In the genomic region with DNA sequence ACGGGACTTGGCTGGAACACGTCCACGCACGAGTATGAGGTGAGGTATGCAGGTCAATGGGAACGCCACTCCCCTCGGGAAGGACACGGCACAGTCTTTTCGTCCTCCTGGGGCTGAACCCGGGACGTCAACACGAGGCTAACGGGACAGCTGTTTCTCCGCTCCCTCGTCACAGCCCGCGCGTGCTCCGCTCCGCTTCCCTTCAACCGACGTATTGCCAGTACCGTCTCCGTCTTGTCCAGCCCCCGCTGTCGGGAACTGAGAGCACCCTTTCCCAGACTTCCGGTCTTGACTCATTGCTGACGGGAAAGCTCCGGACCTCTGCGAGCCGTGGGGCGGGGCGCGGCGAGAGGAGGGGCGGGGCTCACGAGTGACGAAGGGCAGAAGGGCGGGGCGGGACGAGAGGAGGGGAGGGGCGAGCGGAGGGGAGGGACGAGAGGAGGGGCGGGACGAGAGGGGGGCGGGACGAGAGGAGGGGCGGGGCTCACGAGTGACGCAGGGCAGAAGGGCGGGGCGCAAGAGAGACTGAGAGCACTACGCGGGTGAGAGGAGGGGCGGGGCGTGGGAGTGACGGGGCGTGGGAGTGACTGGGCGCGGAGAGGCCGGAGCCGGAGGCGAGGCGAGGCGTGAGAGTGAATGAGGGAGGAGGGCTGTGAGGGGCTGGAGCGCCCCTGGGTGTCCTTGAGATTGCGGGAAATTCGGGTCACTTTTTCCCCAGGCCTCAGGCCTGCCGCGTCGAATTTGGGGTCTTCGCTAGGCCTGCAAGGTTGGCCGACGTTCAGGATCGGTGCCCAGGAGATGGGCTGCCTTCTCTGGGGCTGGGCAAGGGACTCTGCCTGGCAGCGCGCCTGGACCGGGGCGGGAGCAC, we compare ENCODE assay signal across 1 cellular context.
A peak's percentile ranks its signal among the peaks of the same experiment; 100 is the strongest.
TF ChIP-seq lines count a peak whose summit lies in the region.

No MANE protein-coding gene starts in this region.

TF ChIP-seq in HepG2, 621 proteins besides CTCF, POLR2A, EP300 and RAD21 (continued from another document and continues in another):
- TF ChIP-seq, protein P1, sequence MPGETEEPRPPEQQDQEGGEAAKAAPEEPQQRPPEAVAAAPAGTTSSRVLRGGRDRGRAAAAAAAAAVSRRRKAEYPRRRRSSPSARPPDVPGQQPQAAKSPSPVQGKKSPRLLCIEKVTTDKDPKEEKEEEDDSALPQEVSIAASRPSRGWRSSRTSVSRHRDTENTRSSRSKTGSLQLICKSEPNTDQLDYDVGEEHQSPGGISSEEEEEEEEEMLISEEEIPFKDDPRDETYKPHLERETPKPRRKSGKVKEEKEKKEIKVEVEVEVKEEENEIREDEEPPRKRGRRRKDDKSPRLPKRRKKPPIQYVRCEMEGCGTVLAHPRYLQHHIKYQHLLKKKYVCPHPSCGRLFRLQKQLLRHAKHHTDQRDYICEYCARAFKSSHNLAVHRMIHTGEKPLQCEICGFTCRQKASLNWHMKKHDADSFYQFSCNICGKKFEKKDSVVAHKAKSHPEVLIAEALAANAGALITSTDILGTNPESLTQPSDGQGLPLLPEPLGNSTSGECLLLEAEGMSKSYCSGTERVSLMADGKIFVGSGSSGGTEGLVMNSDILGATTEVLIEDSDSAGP (CRISPR knock-in tag; IDR thresholded peaks at IDR 0.05; ENCODE audit: borderline replicate concordance), result peak; percentile 81
- peak; percentile 93 for TF ChIP-seq GABPB1 (CRISPR knock-in tag; IDR thresholded peaks at IDR 0.05)
- TF ChIP-seq GATAD1 (CRISPR knock-in tag; IDR thresholded peaks at IDR 0.05), result peak; percentile 63; the same call in 1 of the 2 replicates
- TF ChIP-seq ZNF430 (CRISPR knock-in tag; IDR thresholded peaks at IDR 0.05), result peak; percentile 84
- peak; percentile 45 for TF ChIP-seq RXRB (CRISPR knock-in tag; IDR thresholded peaks at IDR 0.05; ENCODE audit: borderline replicate concordance)
- peak; percentile 65 for TF ChIP-seq XRCC5 (optimal IDR thresholded peaks at IDR 0.05; ENCODE audit: low read length)
- peak; percentile 47; the same call in 1 of the 2 replicates for TF ChIP-seq FOXJ3 (CRISPR knock-in tag; IDR thresholded peaks at IDR 0.05; ENCODE audit: borderline replicate concordance)
- TF ChIP-seq KLF11 (CRISPR knock-in tag; IDR thresholded peaks at IDR 0.05), result 0 out of 2 replicates have a peak, but pooled peaks have one; percentile 62
- TF ChIP-seq ZNF605 (CRISPR knock-in tag; IDR thresholded peaks at IDR 0.05), result peak; percentile 66; the same call in 1 of the 2 replicates
- TF ChIP-seq SRF (IDR thresholded peaks at IDR 0.05; ENCODE audit: low read depth, low read length), result peak; percentile 70; the same call in 1 of the 2 replicates
- peak; percentile 76 for TF ChIP-seq ZNF331 (CRISPR knock-in tag; IDR thresholded peaks at IDR 0.05)
- TF ChIP-seq ARID4A (CRISPR knock-in tag; IDR thresholded peaks at IDR 0.05; ENCODE audit: borderline replicate concordance), result peak; percentile 77; the same call in 1 of the 2 replicates
- TF ChIP-seq ZNF747 (CRISPR knock-in tag; IDR thresholded peaks at IDR 0.05; ENCODE audit: borderline replicate concordance), result no peak; the same call in 1 of the 2 replicates
- 0 out of 2 replicates have a peak, but pooled peaks have one; percentile 42 for TF ChIP-seq ISL2 (CRISPR knock-in tag; IDR thresholded peaks at IDR 0.05)
- TF ChIP-seq KLF12 (CRISPR knock-in tag; IDR thresholded peaks at IDR 0.05; ENCODE audit: borderline replicate concordance), result peak; percentile 69
- no peak for TF ChIP-seq TMF1 (CRISPR knock-in tag; IDR thresholded peaks at IDR 0.05; ENCODE audit: low read depth)
- TF ChIP-seq ZNF383 (CRISPR knock-in tag; IDR thresholded peaks at IDR 0.05; ENCODE audit: borderline replicate concordance), result no peak
- peak; percentile 38; the same call in 1 of the 2 replicates for TF ChIP-seq ZNF441 (CRISPR knock-in tag; IDR thresholded peaks at IDR 0.05; ENCODE audit: borderline replicate concordance)
- TF ChIP-seq KDM5A (IDR thresholded peaks at IDR 0.05; ENCODE audit: borderline replicate concordance, low read length), result no peak
- 0 out of 2 replicates have a peak, but pooled peaks have one; percentile 20 for TF ChIP-seq ZNF552 (CRISPR knock-in tag; IDR thresholded peaks at IDR 0.05; ENCODE audit: borderline replicate concordance)
- peak; percentile 67 for TF ChIP-seq ZNF616 (CRISPR knock-in tag; IDR thresholded peaks at IDR 0.05; ENCODE audit: low read depth)
- TF ChIP-seq ZZZ3 (CRISPR knock-in tag; IDR thresholded peaks at IDR 0.05; ENCODE audit: borderline replicate concordance), result 0 out of 2 replicates have a peak, but pooled peaks have one; percentile 38
- peak; percentile 44; the same call in 1 of the 2 replicates for TF ChIP-seq ZHX1 (CRISPR knock-in tag; IDR thresholded peaks at IDR 0.05; ENCODE audit: low read depth)
- no peak for TF ChIP-seq SP140L (CRISPR knock-in tag; IDR thresholded peaks at IDR 0.05; ENCODE audit: borderline replicate concordance)
- TF ChIP-seq ZNF589 (CRISPR knock-in tag; conservative IDR thresholded peaks at IDR 0.05), result peak; percentile 81
- peak; percentile 71; the same call in 1 of the 2 replicates for TF ChIP-seq ZNF607 (CRISPR knock-in tag; IDR thresholded peaks at IDR 0.05; ENCODE audit: borderline replicate concordance)
- TF ChIP-seq KLF16 (CRISPR knock-in tag; IDR thresholded peaks at IDR 0.05), result peak; percentile 37 to 68; a peak in 2 of 4 replicates
- TF ChIP-seq HIC2 (CRISPR knock-in tag; IDR thresholded peaks at IDR 0.05; ENCODE audit: low read depth), result 0 out of 2 replicates have a peak, but pooled peaks have one; percentile 35
- TF ChIP-seq ZNF644 (CRISPR knock-in tag; IDR thresholded peaks at IDR 0.05; ENCODE audit: low read depth), result no peak
- TF ChIP-seq MAZ (IDR thresholded peaks at IDR 0.05; ENCODE audit: borderline replicate concordance, low read depth, low read length), result peak; percentile 58; the same call in 1 of the 2 replicates
- TF ChIP-seq MAZ (CRISPR knock-in tag; IDR thresholded peaks at IDR 0.05; ENCODE audit: low read depth), result peak; percentile 76
- TF ChIP-seq SOX6 (IDR thresholded peaks at IDR 0.05), result no peak
- peak; percentile 49 for TF ChIP-seq SOX6 (CRISPR knock-in tag; IDR thresholded peaks at IDR 0.05)
- TF ChIP-seq ZNF17 (CRISPR knock-in tag; IDR thresholded peaks at IDR 0.05), result 0 out of 2 replicates have a peak, but pooled peaks have one; percentile 34
- peak; percentile 62; the same call in 1 of the 2 replicates for TF ChIP-seq PRDM15 (CRISPR knock-in tag; IDR thresholded peaks at IDR 0.05)
- 0 out of 2 replicates have a peak, but pooled peaks have one; percentile 13 for TF ChIP-seq CCDC6 (CRISPR knock-in tag; IDR thresholded peaks at IDR 0.05)
- no peak for TF ChIP-seq ZNF839 (CRISPR knock-in tag; IDR thresholded peaks at IDR 0.05; ENCODE audit: borderline replicate concordance)
- TF ChIP-seq FOSL1 (CRISPR knock-in tag; IDR thresholded peaks at IDR 0.05; ENCODE audit: borderline replicate concordance), result peak; percentile 82
- TF ChIP-seq JUND (CRISPR knock-in tag; IDR thresholded peaks at IDR 0.05), result peak; percentile 88
- peak; percentile 59; the same call in 1 of the 2 replicates for TF ChIP-seq GATA4 (IDR thresholded peaks at IDR 0.05; ENCODE audit: borderline replicate concordance, low read depth)
- TF ChIP-seq, protein P2, sequence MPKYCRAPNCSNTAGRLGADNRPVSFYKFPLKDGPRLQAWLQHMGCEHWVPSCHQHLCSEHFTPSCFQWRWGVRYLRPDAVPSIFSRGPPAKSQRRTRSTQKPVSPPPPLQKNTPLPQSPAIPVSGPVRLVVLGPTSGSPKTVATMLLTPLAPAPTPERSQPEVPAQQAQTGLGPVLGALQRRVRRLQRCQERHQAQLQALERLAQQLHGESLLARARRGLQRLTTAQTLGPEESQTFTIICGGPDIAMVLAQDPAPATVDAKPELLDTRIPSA (CRISPR knock-in tag; IDR thresholded peaks at IDR 0.05; ENCODE audit: borderline replicate concordance), result no peak
- TF ChIP-seq HNRNPK (IDR thresholded peaks at IDR 0.05; ENCODE audit: low read depth, low read length, poor library complexity, severe bottlenecking), result peak; percentile 69
- TF ChIP-seq, protein P3, sequence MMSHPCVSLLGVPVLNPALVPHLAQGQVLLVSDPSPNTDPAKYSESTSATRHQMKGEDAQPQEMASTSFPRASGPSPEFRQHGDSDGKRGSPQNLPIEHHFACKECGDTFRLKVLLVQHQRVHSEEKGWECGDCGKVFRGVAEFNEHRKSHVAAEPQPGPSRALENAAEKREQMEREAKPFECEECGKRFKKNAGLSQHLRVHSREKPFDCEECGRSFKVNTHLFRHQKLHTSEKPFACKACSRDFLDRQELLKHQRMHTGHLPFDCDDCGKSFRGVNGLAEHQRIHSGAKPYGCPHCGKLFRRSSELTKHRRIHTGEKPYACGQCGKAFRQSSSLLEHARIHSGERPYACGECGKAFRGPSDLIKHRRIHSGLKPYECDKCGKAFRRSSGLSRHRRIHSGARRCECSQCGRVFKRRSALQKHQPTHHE (CRISPR knock-in tag; IDR thresholded peaks at IDR 0.05; ENCODE audit: borderline replicate concordance), result peak; percentile 48; the same call in 1 of the 2 replicates
